Comparison of ENCODE assay signal across 17 cellular contexts in the genomic region with DNA sequence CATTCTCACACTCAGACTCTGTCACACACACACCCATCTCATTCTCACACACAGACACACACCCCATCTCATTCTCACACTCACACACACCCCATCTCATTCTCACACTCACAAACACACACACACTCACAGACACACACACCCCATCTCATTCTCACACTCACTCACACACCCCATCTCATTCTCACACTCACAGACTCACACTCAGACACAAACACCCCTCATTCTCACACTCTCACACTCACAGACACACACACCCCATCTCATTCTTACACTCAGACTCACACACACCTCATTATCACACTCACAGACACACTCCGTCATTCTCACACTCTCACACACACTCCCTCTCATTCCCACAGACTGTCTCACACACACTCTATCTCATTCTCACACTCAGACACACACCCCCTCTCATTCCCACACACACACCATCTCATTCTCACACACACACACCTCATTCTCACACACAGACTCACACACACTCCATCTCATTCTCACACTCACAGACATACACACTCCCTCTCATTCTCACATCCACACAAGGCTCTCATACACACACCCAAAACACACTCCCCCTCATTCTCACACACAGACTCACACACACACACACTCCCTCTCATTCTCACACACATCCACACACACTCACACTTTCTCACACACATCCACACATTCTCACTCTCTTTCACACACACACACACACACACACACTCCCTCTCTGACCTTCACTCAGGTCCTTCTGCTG. TPM values are rescaled to one million over a fixed set of nuclear protein-coding genes. Genes with fewer than 3 reads are reported as not detected.
DNase-seq lines count a peak whose midpoint lies in the region; ATAC-seq and TF ChIP-seq lines count a peak whose summit lies in the region.
"Had no signal": no experiment of that assay in that cellular context is flagged by ENCODE, and none has a peak within 500 bp of the region (broad histone marks: within the 10 kb centered on the region; RNA-seq: fewer than 3 reads in every experiment).

No MANE protein-coding gene starts in this region.

- in situ Hi-C loops in ACHN (cut with HindIII; ENCODE audit: low pct_ligation_motif_present, low pct_unique_long_range_greater_than_20kb, low sequenced_read_pairs), result no loop called here

- no peak overlapping the region for H4K8ac ChIP-seq in mesendoderm (ENCODE audit: low read depth, low read length)

- no peak for TF ChIP-seq CTCF in cardiac muscle cell (IDR thresholded peaks at IDR 0.05; ENCODE audit: low read depth, low read length)

- H3K27me3 ChIP-seq in cardiac muscle cell (no peaks in the 10 kb centered on the region), right cardiac atrium (ENCODE audit: control insufficient read depth, insufficient read depth) (no peaks in the 10 kb centered on the region), ectodermal cell (ENCODE audit: control insufficient read depth, insufficient read depth, low read length, poor library complexity, severe bottlenecking) (peaks cover 34% of the 10 kb centered on the region), mesendoderm (ENCODE audit: insufficient read depth, low read length, poor library complexity) (no peaks in the 10 kb centered on the region)

- intact Hi-C loops in right cardiac atrium (cut with DNase I), result loop anchor here in 2 of 4 donors (5.0 kb wide), 2 partner anchors 124 to 129 kb away; no protein-coding TSS in a partner anchor

- WGBS in right cardiac atrium, result 87% methylated on average over 1 of the region's 1 CpG
- 88 to 95% methylated on average over 1 of the region's 1 CpG for WGBS in ectodermal cell, 2 experiments
- WGBS in mesendoderm (ENCODE audit: extremely low coverage, insufficient coverage, low lambda C conversion rate), result 100% methylated on average over 1 of the region's 1 CpG

- peak overlapping the region; percentile 44 for H3K4me3 ChIP-seq in cardiac muscle cell
- no peak overlapping the region for H3K4me3 ChIP-seq in right cardiac atrium (ENCODE audit: low read length)
- H3K4me3 ChIP-seq in ectodermal cell (ENCODE audit: insufficient read depth, low read depth, low read length), result peak overlapping the region; percentile 30
- H3K4me3 ChIP-seq in mesendoderm (ENCODE audit: low read length), result no peak overlapping the region

- H3K27ac ChIP-seq in cardiac muscle cell (no peak overlapping the region), right cardiac atrium (ENCODE audit: low read length) (no peak overlapping the region), ectodermal cell (ENCODE audit: insufficient read depth, low read depth, low read length, poor library complexity, severe bottlenecking) (no peak overlapping the region), mesendoderm (ENCODE audit: low read depth, low read length) (no peak overlapping the region)
- H3K27ac ChIP-seq: C4-2B, HL-60 had no signal

- no peak overlapping the region for H3K18ac ChIP-seq in mesendoderm (ENCODE audit: low read length)

- H2BK120ac ChIP-seq in mesendoderm (ENCODE audit: low read depth, low read length), result no peak overlapping the region

- no peaks in the 10 kb centered on the region for H3K9me3 ChIP-seq in cardiac muscle cell (ENCODE audit: low read depth)
- H3K9me3 ChIP-seq in right cardiac atrium (ENCODE audit: control insufficient read depth, low read length), result no peaks in the 10 kb centered on the region
- no peaks in the 10 kb centered on the region for H3K9me3 ChIP-seq in ectodermal cell (ENCODE audit: control insufficient read depth, low read length)
- H3K9me3 ChIP-seq: HAP-1 had no signal

- no peak for DNase-seq in cardiac muscle cell (ENCODE audit: low read depth in 1 of 2, low spot score in 1 of 2)
- DNase-seq in right cardiac atrium, result no peak
- no peak for DNase-seq in mesendoderm
- no peak for DNase-seq in NK-92 treated with Interleukin-12 subunit alpha and Interleukin-12 subunit beta, amount 100 ng/mL, for 24 hours (lab: John Stamatoyannopoulos, UW)
- no peak for DNase-seq in ACHN
- DNase-seq in NCI-H1436 (lab: John Stamatoyannopoulos, UW), result no peak
- DNase-seq: COR-L47, MM.1S, NCI-H187, NCI-H446, Right ventricle myocardium superior had no signal

- H3K4me2 ChIP-seq in mesendoderm (ENCODE audit: low read length), result no peak overlapping the region

- no peaks in the 10 kb centered on the region for H3K79me1 ChIP-seq in mesendoderm (ENCODE audit: low read length)

- H2BK5ac ChIP-seq in mesendoderm (ENCODE audit: low read length), result no peak overlapping the region

- no peak overlapping the region for H2BK15ac ChIP-seq in mesendoderm (replicated peaks; ENCODE audit: low read depth)

- H3K4me1 ChIP-seq in cardiac muscle cell (ENCODE audit: low read depth) (no peaks in the 10 kb centered on the region), right cardiac atrium (ENCODE audit: control insufficient read depth, insufficient read depth, low read length) (no peaks in the 10 kb centered on the region), ectodermal cell (ENCODE audit: control insufficient read depth, insufficient read depth, low read length) (peaks cover 5% of the 10 kb centered on the region), mesendoderm (ENCODE audit: control insufficient read depth, low read depth, low read length) (no peaks in the 10 kb centered on the region)

- H3K56ac ChIP-seq in mesendoderm (ENCODE audit: low read length), result peak overlapping the region; percentile 44

- no peak for ATAC-seq in right cardiac atrium
- ATAC-seq in HG03095 (IDR thresholded peaks at IDR 0.05; ENCODE audit: unreplicated experiment), result no peak
- ATAC-seq: Panc1 had no signal

- no peak overlapping the region for H4K5ac ChIP-seq in mesendoderm (ENCODE audit: low read length)

- H3K36me3 ChIP-seq in cardiac muscle cell (no peaks in the 10 kb centered on the region), ectodermal cell (ENCODE audit: control insufficient read depth, insufficient read depth, low read length) (no peaks in the 10 kb centered on the region), mesendoderm (ENCODE audit: control insufficient read depth, insufficient read depth, low read length) (no peaks in the 10 kb centered on the region)
- H3K36me3 ChIP-seq: HAP-1 had no signal

- H3K9ac ChIP-seq in mesendoderm (ENCODE audit: low read length), result peak overlapping the region; percentile 19

- H3K23ac ChIP-seq in mesendoderm (ENCODE audit: low read length), result no peak overlapping the region

- no peak overlapping the region for H3K4ac ChIP-seq in mesendoderm (ENCODE audit: low read depth, low read length)

- no peak overlapping the region for H2AK5ac ChIP-seq in mesendoderm (ENCODE audit: low read length)

- no peaks in the 10 kb centered on the region for H3K79me2 ChIP-seq in mesendoderm (ENCODE audit: control insufficient read depth, insufficient read depth, low read length)

RNA-seq across cellular contexts. Expression of a gene that starts 2.9 kb away (rescaled TPM):
- 19.8 and 20.2 TPM in 2 replicates for total RNA-seq in cardiac muscle cell
- polyA plus RNA-seq in cardiac muscle cell, result 19.2 and 21.7 TPM in 2 replicates
- total RNA-seq in right cardiac atrium, result under 1 TPM; 0.35 to 0.86 (median 0.63) TPM
- 0.57 TPM for polyA plus RNA-seq in right cardiac atrium
- polyA plus RNA-seq in ectodermal cell (2013, experiment 1 of 4), result 12.2 TPM
- 9.3 TPM for polyA plus RNA-seq in ectodermal cell (2013, experiment 2 of 4)
- polyA plus RNA-seq in ectodermal cell (2013, experiment 3 of 4), result 13.7 TPM
- 15.0 TPM for polyA plus RNA-seq in ectodermal cell (2013, experiment 4 of 4)
- 3.4 TPM for polyA plus RNA-seq in mesendoderm (2013, experiment 1 of 2)
- polyA plus RNA-seq in mesendoderm (2013, experiment 2 of 2), result 3.7 TPM

RNA-seq across cellular contexts. Expression of a gene that starts 43.4 kb away (rescaled TPM):
- total RNA-seq in cardiac muscle cell, result 32.9 and 40.6 TPM in 2 replicates
- polyA plus RNA-seq in cardiac muscle cell, result 6.8 and 7.4 TPM in 2 replicates
- 10 to 100 TPM; 28.7 to 36.2 (median 31.5) TPM for total RNA-seq in right cardiac atrium
- 23.3 TPM for polyA plus RNA-seq in right cardiac atrium
- 93.7 TPM for polyA plus RNA-seq in ectodermal cell (2013, experiment 1 of 4)
- polyA plus RNA-seq in ectodermal cell (2013, experiment 2 of 4), result 92.1 TPM
- 73.8 TPM for polyA plus RNA-seq in ectodermal cell (2013, experiment 3 of 4)
- 80.9 TPM for polyA plus RNA-seq in ectodermal cell (2013, experiment 4 of 4)
- 15.9 TPM for polyA plus RNA-seq in mesendoderm (2013, experiment 1 of 2)
- 14.2 TPM for polyA plus RNA-seq in mesendoderm (2013, experiment 2 of 2)

RNA-seq across cellular contexts. Expression of a gene that starts 43.5 kb away (rescaled TPM):
- total RNA-seq in cardiac muscle cell (291 and 364 TPM in 2 replicates), right cardiac atrium (1,000 to 10,000 TPM in 3 of 4 donors, 100 to 1,000 TPM in 1; 896 to 1,154 (median 1,049) TPM)
- polyA plus RNA-seq in cardiac muscle cell (573 and 681 TPM in 2 replicates), right cardiac atrium (1,142 TPM)
- 386 TPM for polyA plus RNA-seq in ectodermal cell (2013, experiment 1 of 4)
- polyA plus RNA-seq in ectodermal cell (2013, experiment 2 of 4), result 387 TPM
- 301 TPM for polyA plus RNA-seq in ectodermal cell (2013, experiment 3 of 4)
- polyA plus RNA-seq in ectodermal cell (2013, experiment 4 of 4), result 371 TPM
- 129 TPM for polyA plus RNA-seq in mesendoderm (2013, experiment 1 of 2)
- 129 TPM for polyA plus RNA-seq in mesendoderm (2013, experiment 2 of 2)

RNA-seq across cellular contexts. Expression of a gene that starts 58.0 kb away (rescaled TPM):
- 87.4 and 121 TPM in 2 replicates for total RNA-seq in cardiac muscle cell
- polyA plus RNA-seq in cardiac muscle cell, result 79.2 and 80.3 TPM in 2 replicates
- total RNA-seq in right cardiac atrium, result 10 to 100 TPM; 20.0 to 26.1 (median 23.4) TPM
- polyA plus RNA-seq in right cardiac atrium, result 14.6 TPM
- 86.8 TPM for polyA plus RNA-seq in ectodermal cell (2013, experiment 1 of 4)
- polyA plus RNA-seq in ectodermal cell (2013, experiment 2 of 4), result 86.8 TPM
- polyA plus RNA-seq in ectodermal cell (2013, experiment 3 of 4), result 62.2 TPM
- 74.7 TPM for polyA plus RNA-seq in ectodermal cell (2013, experiment 4 of 4)
- polyA plus RNA-seq in mesendoderm (2013, experiment 1 of 2), result 25.9 TPM
- polyA plus RNA-seq in mesendoderm (2013, experiment 2 of 2), result 25.1 TPM

Comparison
In these comparisons a context has a peak if more than half of its experiments do, and no peak if none do; other contexts are left out.
1. H3K4me3 ChIP-seq: peak in cardiac muscle cell (single experiment) and ectodermal cell (single experiment); none in right cardiac atrium (single experiment) and mesendoderm (single experiment).
2. RNA of a gene that starts 2.9 kb away (total RNA-seq): 19.8 to 20.2 TPM in cardiac muscle cell; 0.35 to 0.86 TPM in right cardiac atrium; every median in the first group is over 10 times any median in the second.